27 cellular contexts compared by ENCODE assay signal in genomic region chr14:57071639-57072038, GRCh38.
"Had no signal": no experiment of that assay in that cellular context is flagged by ENCODE, and none has a peak within 500 bp of the region (broad histone marks: within the 10 kb centered on the region; RNA-seq: fewer than 3 reads in every experiment).

No MANE protein-coding gene starts in this region.

- H3K4me1 Mint-ChIP-seq: nephron; stimulated activated effector memory CD8-positive, alpha-beta T cell treated with anti-CD3 and anti-CD28 coated beads, Interleukin-12 subunit alpha, Interleukin-12 subunit beta, amount 100 ng/mL, for 72 hours had no signal

- H3K36me3 Mint-ChIP-seq: naive thymus-derived CD4-positive, alpha-beta T cell; stimulated activated effector memory CD8-positive, alpha-beta T cell treated with anti-CD3 and anti-CD28 coated beads, Interleukin-12 subunit alpha, Interleukin-12 subunit beta, amount 100 ng/mL, for 72 hours; type B pancreatic cell had no signal

- H3K4me1 ChIP-seq: gastrocnemius medialis, left lung, prostate gland, sigmoid colon, testis, tibial artery had no signal

- H3K4me3 Mint-ChIP-seq: naive thymus-derived CD4-positive, alpha-beta T cell; nephron; stimulated activated effector memory CD8-positive, alpha-beta T cell treated with anti-CD3 and anti-CD28 coated beads, Interleukin-12 subunit alpha, Interleukin-12 subunit beta, amount 100 ng/mL, for 72 hours; type B pancreatic cell had no signal

- FAIRE-seq: colon, kidney had no signal

- H3K27ac ChIP-seq: dorsolateral prefrontal cortex, epithelial cell of prostate, gastrocnemius medialis, hepatocyte, left lung, prostate gland, sigmoid colon, testis, tibial artery had no signal

- H3K27me3 ChIP-seq: testis had no signal

- ATAC-seq: esophagus mucosa; gastrocnemius medialis; left lung; naive thymus-derived CD4-positive, alpha-beta T cell; right cardiac atrium; stimulated activated effector memory CD8-positive, alpha-beta T cell treated with anti-CD3 and anti-CD28 coated beads, Interleukin-12 subunit alpha, Interleukin-12 subunit beta, amount 100 ng/mL, for 72 hours; stimulated activated naive CD8-positive, alpha-beta T cell treated with anti-CD3 and anti-CD28 coated beads, Interleukin-15, Interleukin-2, amounts not matched to agents 100 U/mL and 50 U/mL, for 24 hours had no signal

- H3K9me3 Mint-ChIP-seq: naive thymus-derived CD4-positive, alpha-beta T cell; nephron; stimulated activated effector memory CD8-positive, alpha-beta T cell treated with anti-CD3 and anti-CD28 coated beads, Interleukin-12 subunit alpha, Interleukin-12 subunit beta, amount 100 ng/mL, for 72 hours; type B pancreatic cell had no signal

- H3K9me3 ChIP-seq: gastrocnemius medialis, left lung, prostate gland, sigmoid colon, testis, tibial artery had no signal

- H3K4me3 ChIP-seq: dorsolateral prefrontal cortex, gastrocnemius medialis, hepatocyte, left lung, prostate gland, sigmoid colon, testis, tibial artery had no signal

- H3K36me3 ChIP-seq: gastrocnemius medialis, left lung, prostate gland, sigmoid colon, tibial artery had no signal

- H3K27ac Mint-ChIP-seq: naive thymus-derived CD4-positive, alpha-beta T cell; nephron; stimulated activated effector memory CD8-positive, alpha-beta T cell treated with anti-CD3 and anti-CD28 coated beads, Interleukin-12 subunit alpha, Interleukin-12 subunit beta, amount 100 ng/mL, for 72 hours; type B pancreatic cell had no signal

- DNase-seq: dorsolateral prefrontal cortex; effector CD4-positive, alpha-beta T cell; foreskin fibroblast; gastrocnemius medialis; head of caudate nucleus; kidney; left lung; mesenchymal stem cell; midbrain; naive thymus-derived CD4-positive, alpha-beta T cell; nucleus accumbens; right cardiac atrium; sigmoid colon; stimulated activated CD4-positive, alpha-beta T cell treated with anti-CD3 and anti-CD28 coated beads, Interleukin-2, amount 100 ng/mL, for 24 hours; stimulated activated CD4-positive, alpha-beta T cell treated with anti-CD3 and anti-CD28 coated beads, Interleukin-4, amount 100 ng/mL, for 24 hours; stimulated activated naive CD8-positive, alpha-beta T cell treated with anti-CD3 and anti-CD28 coated beads, Interleukin-15, Interleukin-2, amounts not matched to agents 100 U/mL and 50 U/mL, for 24 hours; substantia nigra; testis; tibial artery had no signal
